Comparison of ENCODE assay signal across 8 cellular contexts in the genomic region with DNA sequence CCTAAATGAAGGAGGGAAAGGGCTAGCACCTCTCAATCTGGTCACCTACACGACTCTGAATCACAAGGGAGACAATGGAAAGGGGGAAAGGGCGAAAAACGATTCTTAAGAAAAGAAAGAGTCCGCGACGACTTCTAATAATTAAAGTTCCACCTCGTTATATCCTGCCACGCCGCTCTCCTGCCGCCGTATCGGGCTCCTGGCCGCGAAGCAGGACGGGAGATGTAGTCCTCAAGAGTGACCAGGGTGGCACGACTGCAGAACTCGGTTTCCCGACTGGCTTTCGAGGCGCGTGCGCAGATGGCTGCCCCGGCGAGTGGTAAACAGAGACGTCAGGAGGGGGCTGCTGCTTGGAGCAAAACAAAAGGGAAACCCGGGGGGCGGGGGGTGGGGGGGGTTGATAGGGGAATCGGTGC. TPM values are rescaled to one million over a fixed set of nuclear protein-coding genes. Genes with fewer than 3 reads are reported as not detected.
DNase-seq lines count a peak whose midpoint lies in the region; FAIRE-seq and TF ChIP-seq lines count a peak whose summit lies in the region.

A gene with protein sequence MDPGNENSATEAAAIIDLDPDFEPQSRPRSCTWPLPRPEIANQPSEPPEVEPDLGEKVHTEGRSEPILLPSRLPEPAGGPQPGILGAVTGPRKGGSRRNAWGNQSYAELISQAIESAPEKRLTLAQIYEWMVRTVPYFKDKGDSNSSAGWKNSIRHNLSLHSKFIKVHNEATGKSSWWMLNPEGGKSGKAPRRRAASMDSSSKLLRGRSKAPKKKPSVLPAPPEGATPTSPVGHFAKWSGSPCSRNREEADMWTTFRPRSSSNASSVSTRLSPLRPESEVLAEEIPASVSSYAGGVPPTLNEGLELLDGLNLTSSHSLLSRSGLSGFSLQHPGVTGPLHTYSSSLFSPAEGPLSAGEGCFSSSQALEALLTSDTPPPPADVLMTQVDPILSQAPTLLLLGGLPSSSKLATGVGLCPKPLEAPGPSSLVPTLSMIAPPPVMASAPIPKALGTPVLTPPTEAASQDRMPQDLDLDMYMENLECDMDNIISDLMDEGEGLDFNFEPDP (plus strand): TSS at position 297 of the 416 bp plus-strand sequence. CDS start 678 bp downstream, outside the sequence.

- H3K79me2 ChIP-seq in neural progenitor cell (ENCODE audit: low read depth), result no peaks in the 10 kb centered on the region

- peak within 1 kb of the TSS; percentile 91 for H2AFZ ChIP-seq in neural progenitor cell (replicated peaks)

- H3K4me3 ChIP-seq in fibroblast of villous mesenchyme (ENCODE audit: low read depth, low read length), result peak within 1 kb of the TSS; percentile 69
- H3K4me3 ChIP-seq in neural progenitor cell, result peak within 1 kb of the TSS; percentile 60
- peak within 1 kb of the TSS; percentile 81 to 84 for H3K4me3 ChIP-seq in stomach smooth muscle (ENCODE audit: low read length in 2 of 2)

- peak within 1 kb of the TSS; percentile 82 for H3K4me2 ChIP-seq in neural progenitor cell

- H3K27me3 Mint-ChIP-seq in neural progenitor cell (ENCODE audit: insufficient read depth, low read depth), result peaks cover 12% of the 10 kb centered on the region

- H3K36me3 ChIP-seq in neural progenitor cell (no peaks in the 10 kb centered on the region), stomach smooth muscle (ENCODE audit: control insufficient read depth in 2 of 2, insufficient read depth in 2 of 2, low read length in 2 of 2) (no peaks in the 10 kb centered on the region)

- H3K9me3 ChIP-seq in neural progenitor cell (ENCODE audit: low read depth) (no peaks in the 10 kb centered on the region), stomach smooth muscle (ENCODE audit: control insufficient read depth in 2 of 2, low read length in 2 of 2) (no peaks in the 10 kb centered on the region)

- peaks cover 47% of the 10 kb centered on the region for H3K27me3 ChIP-seq in neural progenitor cell
- H3K27me3 ChIP-seq in stomach smooth muscle (ENCODE audit: control insufficient read depth in 1 of 2, insufficient read depth in 2 of 2, low read length in 2 of 2), result peaks cover 0 to 6% of the 10 kb centered on the region in 2 donors

- no peak within 1 kb of the TSS for H3K27ac ChIP-seq in neural progenitor cell
- H3K27ac ChIP-seq in stomach smooth muscle (ENCODE audit: low read length), result no peak within 1 kb of the TSS

- H3K9ac ChIP-seq in neural progenitor cell (no peak within 1 kb of the TSS), stomach smooth muscle (ENCODE audit: low read length in 2 of 2) (peak within 1 kb of the TSS; percentile 63 to 74)

- H3K4me1 Mint-ChIP-seq in neural progenitor cell, result peaks cover 16% of the 10 kb centered on the region

- peaks cover 12% of the 10 kb centered on the region for H3K9me3 Mint-ChIP-seq in neural progenitor cell

- FAIRE-seq in H54 (lab: Jason Lieb, UNC), result peak; percentile 75

- TF ChIP-seq POLR2A in H54 (IDR thresholded peaks at IDR 0.05; ENCODE audit: low read depth, low read length), result 0 out of 2 replicates have a peak, but pooled peaks have one; percentile 18

- no peak within 1 kb of the TSS for H3K27ac Mint-ChIP-seq in neural progenitor cell

- TF ChIP-seq CTCF in fibroblast of villous mesenchyme (IDR thresholded peaks at IDR 0.05; ENCODE audit: insufficient read depth, low read depth, low read length) (no peak), neural progenitor cell (IDR thresholded peaks at IDR 0.05) (no peak)

- DNase-seq in Daoy (ENCODE audit: low read depth) (peak; percentile 89), H54 (ENCODE audit: insufficient read length, low spot score) (peak; percentile 82), M059J (ENCODE audit: low read depth) (peak; percentile 90), SHP77 (lab: John Stamatoyannopoulos, UW) (peak; percentile 40 to 71), fibroblast of villous mesenchyme (ENCODE audit: low read depth) (peak; percentile 82), neural progenitor cell (ENCODE audit: low spot score) (peak; percentile 93)
- DNase-seq in activated effector memory CD4-positive, alpha-beta T cell treated with anti-CD3 and anti-CD28 coated beads, Interleukin-2, amount 50 U/mL, for 16 hours, result peak; percentile 95

- peaks cover 4% of the 10 kb centered on the region for H3F3A ChIP-seq in neural progenitor cell (ENCODE audit: low read depth)

- peaks cover 2% of the 10 kb centered on the region for H4K20me1 ChIP-seq in neural progenitor cell (ENCODE audit: low read depth)

- no peaks in the 10 kb centered on the region for H3K36me3 Mint-ChIP-seq in neural progenitor cell

- H3K4me3 Mint-ChIP-seq in neural progenitor cell, result peak within 1 kb of the TSS; percentile 90

- H3K4me1 ChIP-seq in neural progenitor cell, result peaks cover 6% of the 10 kb centered on the region
- H3K4me1 ChIP-seq in stomach smooth muscle (ENCODE audit: control insufficient read depth, insufficient read depth, low read length), result peaks cover 12% of the 10 kb centered on the region

RNA-seq across cellular contexts. Expression of the gene that starts here (rescaled TPM):
- total RNA-seq in Daoy (2014; rRNA removed; shearing (Covaris generic)), result 0.69 and 2.9 TPM in 2 replicates
- 4.2 and 5.2 TPM in 2 replicates for total RNA-seq in M059J (2014; rRNA removed; shearing (Covaris generic))
- total RNA-seq in fibroblast of villous mesenchyme (4.3 and 4.5 TPM in 2 replicates), neural progenitor cell (ENCODE audit: low replicate concordance) (2.5 and 6.8 TPM in 2 replicates)
